22 cellular contexts compared by ENCODE assay signal in the genomic region with DNA sequence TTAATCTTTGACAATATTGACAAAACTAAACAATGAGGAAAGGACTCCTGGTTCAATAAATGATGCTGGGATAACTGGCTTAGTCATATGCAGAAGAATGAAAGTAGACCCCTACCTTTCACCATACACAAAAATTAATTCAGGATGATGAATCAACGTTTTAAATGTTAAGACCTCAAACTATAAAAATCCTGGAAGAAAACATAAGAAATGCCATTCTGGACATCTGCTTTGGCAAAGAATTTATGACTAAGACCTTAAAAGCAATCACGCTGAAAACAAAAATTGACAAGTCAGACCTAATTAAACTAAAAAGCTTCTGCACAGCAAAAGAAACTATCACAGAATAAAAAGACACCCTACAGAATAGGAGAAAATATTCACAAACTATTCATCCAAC.
DNase-seq lines count a peak whose midpoint lies in the region; ATAC-seq, FAIRE-seq and TF ChIP-seq lines count a peak whose summit lies in the region.
"Had no signal": no experiment of that assay in that cellular context is flagged by ENCODE, and none has a peak within 500 bp of the region (broad histone marks: within the 10 kb centered on the region; RNA-seq: fewer than 3 reads in every experiment).

No MANE protein-coding gene starts in this region.

- TF ChIP-seq EP300 in SK-N-SH (IDR thresholded peaks at IDR 0.05; ENCODE audit: borderline replicate concordance in 1 of 2, low read depth in 1 of 2, low read length in 1 of 2), result peak; percentile 41 to 79; a peak in 2 of 4 replicates

- H4K20me1 ChIP-seq in SK-N-SH (ENCODE audit: insufficient read depth), result no peaks in the 10 kb centered on the region
- H4K20me1 ChIP-seq: BLaER1 had no signal

- no peaks in the 10 kb centered on the region for H3K9me2 ChIP-seq in SK-N-SH

- no peaks in the 10 kb centered on the region for H3K36me3 Mint-ChIP-seq in HFFc6 (ENCODE audit: low read depth)
- no peaks in the 10 kb centered on the region for H3K36me3 Mint-ChIP-seq in activated T-helper 1 cell treated with anti-CD3 and anti-CD28 coated beads, Interleukin-12 subunit alpha, Interleukin-12 subunit beta, Interleukin-2, Interleukin-4 antibody, amounts not matched to agents 30 ng/mL and 10 ng/mL and 1 ng/mL, durations not matched to agents 14 hours and 24 hours and 36 hours (ENCODE audit: low read depth)
- H3K36me3 Mint-ChIP-seq: CD14-positive monocyte; CD4-positive, alpha-beta memory T cell had no signal

- no peak for TF ChIP-seq RAD21 in SK-N-SH (IDR thresholded peaks at IDR 0.05; ENCODE audit: low read length)

- H3K27ac Mint-ChIP-seq in HFFc6, result no peak overlapping the region
- no peak overlapping the region for H3K27ac Mint-ChIP-seq in activated T-helper 1 cell treated with anti-CD3 and anti-CD28 coated beads, Interleukin-12 subunit alpha, Interleukin-12 subunit beta, Interleukin-2, Interleukin-4 antibody, amounts not matched to agents 30 ng/mL and 10 ng/mL and 1 ng/mL, durations not matched to agents 14 hours and 24 hours and 36 hours
- H3K27ac Mint-ChIP-seq: CD14-positive monocyte; CD4-positive, alpha-beta memory T cell; H9; IgD-negative memory B cell had no signal

- H3K9me3 ChIP-seq in SK-N-SH (no peaks in the 10 kb centered on the region), prostate gland (no peaks in the 10 kb centered on the region)
- H3K9me3 ChIP-seq: A549, BLaER1 had no signal

- H3K4me3 ChIP-seq in SK-N-SH (ENCODE audit: low read depth in 2 of 2, low read length in 1 of 2), result no peak overlapping the region
- H3K4me3 ChIP-seq in prostate gland, result no peak overlapping the region
- H3K4me3 ChIP-seq: A549, BLaER1 had no signal

- POLR2A ChIA-PET in SK-N-SH (lab: Yijun Ruan, JAX), result no interaction called here

- H2AFZ ChIP-seq in SK-N-SH (ENCODE audit: low read depth), result no peak overlapping the region

- FAIRE-seq in D721Med (lab: Jason Lieb, UNC), result peak; percentile 25
- FAIRE-seq: A549, H1, HepG2 had no signal

- TF ChIP-seq CTCF in D721Med (IDR thresholded peaks at IDR 0.05; ENCODE audit: insufficient read depth, missing control alignments), result no peak
- no peak for TF ChIP-seq CTCF in HFFc6 (IDR thresholded peaks at IDR 0.05)
- TF ChIP-seq CTCF in SK-N-SH (IDR thresholded peaks at IDR 0.05), result no peak
- TF ChIP-seq CTCF in prostate gland (IDR thresholded peaks at IDR 0.05), result no peak

- peaks cover 4 to 12% of the 10 kb centered on the region in 2 experiments for H3K4me1 ChIP-seq in SK-N-SH (ENCODE audit: control insufficient read depth in 1 of 2, insufficient read depth in 2 of 2, low read depth in 1 of 2, low read length in 1 of 2)
- H3K4me1 ChIP-seq in prostate gland (replicated peaks), result no peaks in the 10 kb centered on the region

- ATAC-seq in GM18517 (IDR thresholded peaks at IDR 0.05; ENCODE audit: unreplicated experiment), result no peak
- ATAC-seq: A549, HepG2 had no signal

- H3K27me3 ChIP-seq in SK-N-SH (ENCODE audit: insufficient read depth), result no peaks in the 10 kb centered on the region
- no peaks in the 10 kb centered on the region for H3K27me3 ChIP-seq in prostate gland (replicated peaks; ENCODE audit: insufficient read depth)
- H3K27me3 ChIP-seq: BLaER1 had no signal

- H3K9me3 Mint-ChIP-seq in HFFc6, result peaks cover 6% of the 10 kb centered on the region
- H3K9me3 Mint-ChIP-seq in activated T-helper 1 cell treated with anti-CD3 and anti-CD28 coated beads, Interleukin-12 subunit alpha, Interleukin-12 subunit beta, Interleukin-2, Interleukin-4 antibody, amounts not matched to agents 30 ng/mL and 10 ng/mL and 1 ng/mL, durations not matched to agents 14 hours and 24 hours and 36 hours, result no peaks in the 10 kb centered on the region

- H3K36me3 ChIP-seq in SK-N-SH (replicated peaks in 1 of 2; ENCODE audit: control insufficient read depth in 1 of 2, insufficient read depth in 2 of 2, low read length in 1 of 2) (no peaks in the 10 kb centered on the region), prostate gland (no peaks in the 10 kb centered on the region)
- H3K36me3 ChIP-seq: BLaER1 had no signal

- no peak overlapping the region for H3K4me3 Mint-ChIP-seq in HFFc6
- H3K4me3 Mint-ChIP-seq in activated T-helper 1 cell treated with anti-CD3 and anti-CD28 coated beads, Interleukin-12 subunit alpha, Interleukin-12 subunit beta, Interleukin-2, Interleukin-4 antibody, amounts not matched to agents 30 ng/mL and 10 ng/mL and 1 ng/mL, durations not matched to agents 14 hours and 24 hours and 36 hours, result no peak overlapping the region
- H3K4me3 Mint-ChIP-seq: CD14-positive monocyte; CD4-positive, alpha-beta memory T cell; H9; IgD-negative memory B cell had no signal

- no peak for TF ChIP-seq POLR2A in prostate gland (IDR thresholded peaks at IDR 0.05)

- H3K79me2 ChIP-seq in SK-N-SH (ENCODE audit: insufficient read depth), result no peaks in the 10 kb centered on the region

- H3K4me1 Mint-ChIP-seq in HFFc6 (ENCODE audit: low read depth), result peaks cover 40% of the 10 kb centered on the region
- H3K4me1 Mint-ChIP-seq in activated T-helper 1 cell treated with anti-CD3 and anti-CD28 coated beads, Interleukin-12 subunit alpha, Interleukin-12 subunit beta, Interleukin-2, Interleukin-4 antibody, amounts not matched to agents 30 ng/mL and 10 ng/mL and 1 ng/mL, durations not matched to agents 14 hours and 24 hours and 36 hours (ENCODE audit: low read depth), result no peaks in the 10 kb centered on the region
- H3K4me1 Mint-ChIP-seq: H9 had no signal

- intact Hi-C loops in prostate gland (cut with DNase I), result no loop called here
- intact Hi-C loops in activated T-helper 1 cell treated with anti-CD3 and anti-CD28 coated beads, Interleukin-12 subunit alpha, Interleukin-12 subunit beta, Interleukin-2, Interleukin-4 antibody, amounts not matched to agents 30 ng/mL and 10 ng/mL and 1 ng/mL, durations not matched to agents 14 hours and 24 hours and 36 hours (cut with micrococcal nuclease), result no loop called here

- CTCF ChIA-PET in SK-N-SH (lab: Yijun Ruan, JAX), result interaction anchor here (0.7 kb wide), 1 partner anchor 574 kb away, joined by 3 read pairs; no protein-coding TSS in a partner anchor

- DNase-seq in D721Med (ENCODE audit: insufficient read length, low spot score) (no peak), HFFc6 (peak; percentile 41), SK-N-SH (no peak), iris pigment epithelial cell (ENCODE audit: low read depth) (peak; percentile 20), prostate gland (ENCODE audit: low spot score) (no peak)
- DNase-seq in activated T-helper 1 cell treated with anti-CD3 and anti-CD28 coated beads, Interleukin-12 subunit alpha, Interleukin-12 subunit beta, Interleukin-2, Interleukin-4 antibody, amounts not matched to agents 30 ng/mL and 10 ng/mL and 1 ng/mL, durations not matched to agents 14 hours and 24 hours and 36 hours (ENCODE audit: low spot score), result no peak
- DNase-seq in activated effector memory CD4-positive, alpha-beta T cell treated with Interleukin-2 at 50 U/mL for 16 hours, result no peak
- DNase-seq: Calu3; CD4-positive, alpha-beta memory T cell; DMS 273 treated with DMSO at 0.1 percent for 48 hours; DMS53; DND-41; GF-D8; H9 had no signal

- H3F3A ChIP-seq in SK-N-SH (replicated peaks; ENCODE audit: insufficient read depth), result peaks cover 38% of the 10 kb centered on the region

- no peak overlapping the region for H3K9ac ChIP-seq in SK-N-SH
- H3K9ac ChIP-seq: BLaER1 had no signal

- peaks cover under 1% of the 10 kb centered on the region for H3K27me3 Mint-ChIP-seq in HFFc6 (ENCODE audit: insufficient read depth)
- H3K27me3 Mint-ChIP-seq in activated T-helper 1 cell treated with anti-CD3 and anti-CD28 coated beads, Interleukin-12 subunit alpha, Interleukin-12 subunit beta, Interleukin-2, Interleukin-4 antibody, amounts not matched to agents 30 ng/mL and 10 ng/mL and 1 ng/mL, durations not matched to agents 14 hours and 24 hours and 36 hours (ENCODE audit: insufficient read depth), result peaks cover 9% of the 10 kb centered on the region

- H3K27ac ChIP-seq in SK-N-SH (ENCODE audit: low read depth in 2 of 2, low read length in 1 of 2) (peak overlapping the region in 1 of 2 experiments; percentile 65; a peak in 3 of 4 replicates), prostate gland (no peak overlapping the region)
- H3K27ac ChIP-seq: 22Rv1, A549, BLaER1 had no signal

- 14% methylated on average over 2 of the region's 2 CpGs for WGBS in SK-N-SH (ENCODE audit: low lambda C conversion rate)
- WGBS in prostate gland, result 59% methylated on average over 2 of the region's 2 CpGs

- no peak overlapping the region for H3K4me2 ChIP-seq in SK-N-SH
- H3K4me2 ChIP-seq: A549, BLaER1 had no signal

TF ChIP-seq in SK-N-SH, 30 proteins besides CTCF, POLR2A, EP300 and RAD21 (continues in another document):
- TF ChIP-seq NFIC (IDR thresholded peaks at IDR 0.05; ENCODE audit: borderline replicate concordance) (peak; percentile 66; the same call in 1 of the 2 replicates), GATA2 (CRISPR knock-in tag; IDR thresholded peaks at IDR 0.05) (no peak), ELF1 (IDR thresholded peaks at IDR 0.05) (no peak), MEF2A (IDR thresholded peaks at IDR 0.05; ENCODE audit: borderline replicate concordance, low read depth) (no peak; the same call in 1 of the 2 replicates), TCF12 (IDR thresholded peaks at IDR 0.05) (peak; percentile 87), POLR2AphosphoS5 (IDR thresholded peaks at IDR 0.05; ENCODE audit: low read depth, low read length) (0 out of 2 replicates have a peak, but pooled peaks have one; percentile 16), SMC3 (IDR thresholded peaks at IDR 0.05; ENCODE audit: low read depth, low read length) (no peak), TEAD4 (IDR thresholded peaks at IDR 0.05; ENCODE audit: borderline replicate concordance, insufficient read depth) (peak; percentile 80)
- TF ChIP-seq, protein P1, sequence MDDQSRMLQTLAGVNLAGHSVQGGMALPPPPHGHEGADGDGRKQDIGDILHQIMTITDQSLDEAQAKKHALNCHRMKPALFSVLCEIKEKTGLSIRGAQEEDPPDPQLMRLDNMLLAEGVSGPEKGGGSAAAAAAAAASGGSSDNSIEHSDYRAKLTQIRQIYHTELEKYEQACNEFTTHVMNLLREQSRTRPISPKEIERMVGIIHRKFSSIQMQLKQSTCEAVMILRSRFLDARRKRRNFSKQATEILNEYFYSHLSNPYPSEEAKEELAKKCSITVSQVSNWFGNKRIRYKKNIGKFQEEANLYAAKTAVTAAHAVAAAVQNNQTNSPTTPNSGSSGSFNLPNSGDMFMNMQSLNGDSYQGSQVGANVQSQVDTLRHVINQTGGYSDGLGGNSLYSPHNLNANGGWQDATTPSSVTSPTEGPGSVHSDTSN (IDR thresholded peaks at IDR 0.05), result peak; percentile 91

Comparison
In these comparisons a context has a peak if more than half of its experiments do, and no peak if none do; other contexts are left out.
1. DNase-seq: peak in HFFc6 (single experiment) and iris pigment epithelial cell (single experiment); none in D721Med (single experiment), SK-N-SH (single experiment), prostate gland (single experiment), activated T-helper 1 cell treated with anti-CD3 and anti-CD28 coated beads, Interleukin-12 subunit alpha, Interleukin-12 subunit beta, Interleukin-2, Interleukin-4 antibody, amounts not matched to agents 30 ng/mL and 10 ng/mL and 1 ng/mL, durations not matched to agents 14 hours and 24 hours and 36 hours (single experiment) and activated effector memory CD4-positive, alpha-beta T cell treated with Interleukin-2 at 50 U/mL for 16 hours (single experiment).